ENCODE assay signal across 8 cellular contexts in the genomic region with DNA sequence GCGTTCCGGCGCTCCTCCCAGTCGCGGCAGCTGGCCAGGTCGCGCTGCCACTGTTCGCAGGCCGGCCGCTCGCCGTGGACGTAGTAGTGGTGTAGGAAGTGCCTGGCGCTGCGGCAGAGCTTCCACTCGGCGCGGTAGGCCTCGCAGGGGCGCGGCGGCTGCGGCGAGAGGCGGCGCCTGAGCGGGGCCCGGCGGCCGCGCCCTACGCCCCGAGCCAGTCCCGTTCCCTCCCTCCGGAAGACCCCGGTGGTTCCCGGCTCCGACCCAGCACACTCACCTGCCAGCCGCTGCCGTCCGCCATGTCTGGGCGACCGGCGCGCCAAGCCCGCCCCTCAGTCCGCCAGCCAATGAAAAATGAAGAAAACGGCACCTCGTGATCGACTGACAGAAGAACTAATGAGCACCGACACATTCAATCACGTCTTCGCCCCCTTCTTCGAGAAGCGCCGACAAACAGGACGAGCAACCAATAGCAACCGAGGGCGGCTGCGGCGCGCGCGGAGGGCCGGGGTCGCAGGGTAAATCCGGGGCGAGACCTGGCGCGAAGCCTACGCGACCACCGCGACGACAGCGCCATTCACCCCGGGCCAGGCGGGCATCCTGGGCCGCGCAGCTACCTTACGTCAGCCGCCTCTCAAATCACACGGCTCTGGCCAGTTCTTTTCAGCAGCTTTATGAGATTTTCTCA.
DNase-seq lines count a peak whose midpoint lies in the region; ATAC-seq lines count a peak whose summit lies in the region.

A gene with protein sequence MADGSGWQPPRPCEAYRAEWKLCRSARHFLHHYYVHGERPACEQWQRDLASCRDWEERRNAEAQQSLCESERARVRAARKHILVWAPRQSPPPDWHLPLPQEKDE (minus strand): TSS at position 324 of the 688 bp plus-strand sequence. CDS start 23 bp downstream, at position 301.

- DNase-seq in AG08396 (ENCODE audit: low spot score) (peak; percentile 98), NCI-H446 (lab: John Stamatoyannopoulos, UW) (peak; percentile 87 to 96), cerebellar cortex (ENCODE audit: low spot score) (peak; percentile 98), islet precursor cell (peak; percentile 97)
- DNase-seq in stimulated activated CD4-positive, alpha-beta T cell treated with anti-CD3 and anti-CD28 coated beads, Interleukin-12 subunit alpha, Interleukin-12 subunit beta, amount 100 ng/mL, for 48 hours (ENCODE audit: low read depth in 2 of 3, low spot score in 1 of 3): peak; percentile 76 to 87 (median 81)

- ATAC-seq in GM19023 (IDR thresholded peaks at IDR 0.05; ENCODE audit: unreplicated experiment) (peak; percentile 85), HG03280 (IDR thresholded peaks at IDR 0.05; ENCODE audit: unreplicated experiment) (peak; percentile 85)
- ATAC-seq in activated CD4-positive, CD25-positive, alpha-beta regulatory T cell treated with anti-CD3 and anti-CD28 coated beads, Interleukin-2, amount 50 U/mL, for 24 hours: peak; percentile 86 to 89

Comparison
In these comparisons a context has a peak if more than half of its experiments do, and no peak if none do; other contexts are left out.
1. Peak in every context shown above with its lines: DNase-seq and ATAC-seq.